Comparison of ENCODE assay signal across 22 cellular contexts in genomic region chr1:210568631-210569030, GRCh38.
"Had no signal": no experiment of that assay in that cellular context is flagged by ENCODE, and none has a peak within 500 bp of the region (broad histone marks: within the 10 kb centered on the region; RNA-seq: fewer than 3 reads in every experiment).

No MANE protein-coding gene starts in this region.

- H3K9me3 ChIP-seq: adrenal gland, left ventricle myocardium inferior, thoracic aorta, vagina had no signal

- H2AFZ ChIP-seq: neural progenitor cell had no signal

- DNase-seq: activated CD4-positive, alpha-beta T cell treated with anti-CD3 and anti-CD28 coated beads for 1 hour; activated CD4-positive, alpha-beta T cell treated with anti-CD3 and anti-CD28 coated beads, Interleukin-2, amount 50 U/mL, for 1 hour; activated CD8-positive, alpha-beta memory T cell treated with anti-CD3 and anti-CD28 coated beads, Interleukin-2, amount 50 U/mL, for 4 hours; activated CD8-positive, alpha-beta T cell treated with anti-CD3 and anti-CD28 coated beads, Interleukin-2, amount 10 ng/mL, durations not matched to agents 7 days and 5 days; activated naive CD4-positive, alpha-beta T cell; activated T-cell treated with anti-CD3 and anti-CD28 coated beads, Interleukin-2, amount 50 U/mL, for 24 hours; adrenal gland; central memory CD4-positive, alpha-beta T cell; effector memory CD4-positive, alpha-beta T cell; foreskin keratinocyte; kidney; left ventricle myocardium inferior; naive thymus-derived CD8-positive, alpha-beta T cell; stimulated activated CD4-positive, alpha-beta T cell treated with anti-CD3 and anti-CD28 coated beads, Interleukin-2, amount 100 ng/mL, for 48 hours; stimulated activated naive CD4-positive, alpha-beta T cell; WERI-Rb-1 had no signal

- FAIRE-seq: astrocyte, colon, kidney, TTC549 had no signal

- H3K4me3 ChIP-seq: adrenal gland, left ventricle myocardium inferior, neural progenitor cell, thoracic aorta, vagina had no signal

- H3K4me1 ChIP-seq: adrenal gland, foreskin keratinocyte, left ventricle myocardium inferior, neural progenitor cell, vagina had no signal

- H3K36me3 ChIP-seq: adrenal gland, left ventricle myocardium inferior, neural progenitor cell, thoracic aorta, vagina, WERI-Rb-1 had no signal

- H3K4me2 ChIP-seq: neural progenitor cell had no signal

- H3K9ac ChIP-seq: neural progenitor cell had no signal

- H3K27me3 ChIP-seq: adrenal gland, foreskin keratinocyte, neural progenitor cell, vagina had no signal

- ATAC-seq: activated CD8-positive, alpha-beta T cell treated with anti-CD3 and anti-CD28 coated beads, Interleukin-2, amount 10 ng/mL, durations not matched to agents 7 days and 5 days; foreskin keratinocyte; naive thymus-derived CD8-positive, alpha-beta T cell had no signal

- H3K27ac ChIP-seq: adrenal gland, foreskin keratinocyte, left ventricle myocardium inferior, neural progenitor cell, thoracic aorta, vagina, WERI-Rb-1 had no signal
